8 cellular contexts compared by ENCODE assay signal in the genomic region with DNA sequence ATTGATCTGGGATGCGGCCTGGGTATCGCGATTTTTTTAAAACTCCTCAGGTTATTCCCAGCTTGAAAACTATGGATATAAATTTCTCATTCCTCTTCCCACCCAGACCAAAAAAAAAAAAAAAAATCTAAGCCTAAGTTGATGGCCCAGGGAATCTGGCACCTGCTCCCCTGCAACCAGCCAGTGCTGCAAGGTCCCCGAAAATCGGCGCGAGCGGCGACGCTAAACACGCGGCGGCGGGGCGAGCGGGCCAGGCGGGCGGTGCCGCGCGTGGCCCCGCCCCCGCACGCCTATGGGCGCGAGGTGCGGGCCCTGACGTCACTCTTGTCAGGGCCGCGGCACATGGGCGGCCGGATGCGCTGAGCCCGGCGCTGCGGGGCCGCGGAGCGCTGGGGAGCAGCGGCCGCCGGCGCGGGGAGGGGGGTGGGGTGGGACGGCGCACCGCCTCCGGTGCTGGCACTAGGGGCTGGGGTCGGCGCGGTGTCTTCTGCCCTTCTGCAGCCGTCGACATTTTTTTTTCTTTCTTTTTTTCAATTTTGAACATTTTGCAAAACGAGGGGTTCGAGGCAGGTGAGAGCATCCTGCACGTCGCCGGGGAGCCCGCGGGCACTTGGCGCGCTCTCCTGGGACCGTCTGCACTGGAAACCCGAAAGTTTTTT. TPM values are rescaled to one million over a fixed set of nuclear protein-coding genes. Genes with fewer than 3 reads are reported as not detected.
DNase-seq lines count a peak whose midpoint lies in the region; ATAC-seq and TF ChIP-seq lines count a peak whose summit lies in the region.

A gene with protein sequence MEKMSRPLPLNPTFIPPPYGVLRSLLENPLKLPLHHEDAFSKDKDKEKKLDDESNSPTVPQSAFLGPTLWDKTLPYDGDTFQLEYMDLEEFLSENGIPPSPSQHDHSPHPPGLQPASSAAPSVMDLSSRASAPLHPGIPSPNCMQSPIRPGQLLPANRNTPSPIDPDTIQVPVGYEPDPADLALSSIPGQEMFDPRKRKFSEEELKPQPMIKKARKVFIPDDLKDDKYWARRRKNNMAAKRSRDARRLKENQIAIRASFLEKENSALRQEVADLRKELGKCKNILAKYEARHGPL (plus strand): TSS at position 321 of the 659 bp plus-strand sequence. CDS start 525 bp downstream, outside the sequence.

- peak in 13 of 14 donors; percentile 15 to 85 (median 69) for DNase-seq in C1 segment of cervical spinal cord (lab: John Stamatoyannopoulos, UW)
- DNase-seq in NT2/D1 (ENCODE audit: low read depth, low spot score): peak; percentile 39
- peak; percentile 74 for DNase-seq in activated T-helper 9 cell treated with anti-CD3 and anti-CD28 coated beads, Interleukin-2, amount 50 U/mL, for 16 hours (ENCODE audit: low read depth)
- DNase-seq in fibroblast of the aortic adventitia (ENCODE audit: low read depth): peak; percentile 55
- DNase-seq in naive thymus-derived CD8-positive, alpha-beta T cell: peak; percentile 41 to 77 (median 62)
- peak; percentile 45 to 70 for DNase-seq in stimulated activated effector memory CD8-positive, alpha-beta T cell treated with anti-CD3 and anti-CD28 coated beads, Interleukin-12 subunit alpha, Interleukin-12 subunit beta, amount 100 ng/mL, for 72 hours (ENCODE audit: low spot score in 2 of 2)

- peaks cover 0 to 6% (median 3%) of the 10 kb centered on the region in 9 donors for H3K9me3 Mint-ChIP-seq in naive thymus-derived CD8-positive, alpha-beta T cell
- H3K9me3 Mint-ChIP-seq in stimulated activated effector memory CD8-positive, alpha-beta T cell treated with anti-CD3 and anti-CD28 coated beads, Interleukin-12 subunit alpha, Interleukin-12 subunit beta, amount 100 ng/mL, for 72 hours: no peaks in the 10 kb centered on the region

- ATAC-seq in GM19452 (IDR thresholded peaks at IDR 0.05; ENCODE audit: unreplicated experiment): peak; percentile 96
- peak; percentile 83 for ATAC-seq in HG03571 (IDR thresholded peaks at IDR 0.05; ENCODE audit: unreplicated experiment)
- peak; percentile 89 to 92 for ATAC-seq in naive thymus-derived CD8-positive, alpha-beta T cell
- peak; percentile 93 for ATAC-seq in stimulated activated effector memory CD8-positive, alpha-beta T cell treated with anti-CD3 and anti-CD28 coated beads, Interleukin-12 subunit alpha, Interleukin-12 subunit beta, amount 100 ng/mL, for 72 hours

- H3K9ac ChIP-seq in NT2/D1 (ENCODE audit: insufficient read length, low read depth): peak within 1 kb of the TSS; percentile 47

- no peak for TF ChIP-seq CTCF in fibroblast of the aortic adventitia (IDR thresholded peaks at IDR 0.05; ENCODE audit: insufficient read depth, low read length)

- peaks cover 0 to 6% (median 0%) of the 10 kb centered on the region in 3 donors for H3K36me3 Mint-ChIP-seq in naive thymus-derived CD8-positive, alpha-beta T cell
- no peaks in the 10 kb centered on the region for H3K36me3 Mint-ChIP-seq in stimulated activated effector memory CD8-positive, alpha-beta T cell treated with anti-CD3 and anti-CD28 coated beads, Interleukin-12 subunit alpha, Interleukin-12 subunit beta, amount 100 ng/mL, for 72 hours

- POLR2A ChIA-PET in naive thymus-derived CD8-positive, alpha-beta T cell (lab: Charles Lee): interaction anchor here (0.7 to 3.5 kb wide), 3 partner anchors 12 to 38 kb away, joined by 3 to 22 read pairs (median 4); no protein-coding TSS in a partner anchor

- peak within 1 kb of the TSS; percentile 75 to 88 (median 82) for H3K4me3 Mint-ChIP-seq in naive thymus-derived CD8-positive, alpha-beta T cell
- peak within 1 kb of the TSS; percentile 62 for H3K4me3 Mint-ChIP-seq in stimulated activated effector memory CD8-positive, alpha-beta T cell treated with anti-CD3 and anti-CD28 coated beads, Interleukin-12 subunit alpha, Interleukin-12 subunit beta, amount 100 ng/mL, for 72 hours

- H3K4me3 ChIP-seq in NT2/D1 (ENCODE audit: insufficient read length, low read depth): peak within 1 kb of the TSS; percentile 34
- H3K4me3 ChIP-seq in fibroblast of the aortic adventitia (ENCODE audit: low read depth, low read length): peak within 1 kb of the TSS; percentile 48

- peaks cover 13% of the 10 kb centered on the region for H3K9me3 ChIP-seq in NT2/D1 (ENCODE audit: insufficient read depth, low read length)

- H3K27ac Mint-ChIP-seq in naive thymus-derived CD8-positive, alpha-beta T cell: peak within 1 kb of the TSS in 1 of 10 donors; percentile 36
- peak within 1 kb of the TSS; percentile 19 for H3K27ac Mint-ChIP-seq in stimulated activated effector memory CD8-positive, alpha-beta T cell treated with anti-CD3 and anti-CD28 coated beads, Interleukin-12 subunit alpha, Interleukin-12 subunit beta, amount 100 ng/mL, for 72 hours

- H3K36me3 ChIP-seq in NT2/D1 (ENCODE audit: insufficient read depth, insufficient read length, low read length): no peaks in the 10 kb centered on the region

- no peaks in the 10 kb centered on the region for H3K4me1 ChIP-seq in NT2/D1 (ENCODE audit: insufficient read depth, insufficient read length)

- H3K4me1 Mint-ChIP-seq in naive thymus-derived CD8-positive, alpha-beta T cell: peaks cover 7 to 28% (median 22%) of the 10 kb centered on the region in 4 donors
- peaks cover 14% of the 10 kb centered on the region for H3K4me1 Mint-ChIP-seq in stimulated activated effector memory CD8-positive, alpha-beta T cell treated with anti-CD3 and anti-CD28 coated beads, Interleukin-12 subunit alpha, Interleukin-12 subunit beta, amount 100 ng/mL, for 72 hours

- peaks cover 37 to 76% (median 57%) of the 10 kb centered on the region in 5 donors for H3K27me3 Mint-ChIP-seq in naive thymus-derived CD8-positive, alpha-beta T cell

- H3K27me3 ChIP-seq in NT2/D1 (ENCODE audit: insufficient read depth, insufficient read length): peaks cover 77% of the 10 kb centered on the region

RNA-seq across cellular contexts. Expression of the gene that starts here (rescaled TPM):
- 4.4 TPM in 1 of 2 replicates, not detected in the other for total RNA-seq in fibroblast of the aortic adventitia (ENCODE audit: low replicate concordance)
- under 1 TPM; 0.49 TPM for total RNA-seq in naive thymus-derived CD8-positive, alpha-beta T cell
- polyA plus RNA-seq in naive thymus-derived CD8-positive, alpha-beta T cell: under 1 TPM in 1 of 3 donors, not detected in 2; 0.03 TPM

Comparison
In these comparisons a context has a peak if more than half of its experiments do, and no peak if none do; other contexts are left out.
1. Peak in every context shown above with its lines: DNase-seq, ATAC-seq and H3K4me3 ChIP-seq.
2. Peak in DNase-seq and ATAC-seq in naive thymus-derived CD8-positive, alpha-beta T cell; RNA of the gene not detected or under 1 TPM.